In the genomic region with DNA sequence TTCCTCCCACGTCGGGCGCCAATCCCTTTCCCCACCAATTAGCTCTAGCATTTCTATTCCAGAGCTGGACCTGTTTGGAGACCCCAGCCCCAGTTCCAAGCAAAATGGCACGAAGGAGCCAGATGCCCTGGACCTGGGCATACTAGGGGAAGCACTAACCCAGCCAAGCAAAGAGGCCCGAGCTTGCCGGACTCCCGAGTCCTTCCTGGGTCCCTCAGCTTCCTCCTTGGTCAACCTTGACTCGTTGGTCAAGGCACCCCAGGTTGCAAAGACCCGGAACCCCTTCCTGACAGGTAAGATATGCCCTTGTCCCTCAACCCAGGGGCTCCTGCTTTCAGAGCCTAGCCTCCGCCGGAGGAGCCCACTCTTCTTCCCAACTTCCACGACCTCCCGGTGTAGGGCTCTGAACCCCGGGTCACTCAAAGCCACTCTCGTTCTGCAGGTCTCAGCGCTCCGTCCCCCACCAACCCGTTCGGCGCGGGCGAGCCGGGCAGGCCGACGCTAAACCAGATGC, we compare ENCODE assay signal across 8 cellular contexts. TPM values are rescaled to one million over a fixed set of nuclear protein-coding genes. Genes with fewer than 3 reads are reported as not detected.
DNase-seq lines count a peak whose midpoint lies in the region; ATAC-seq and TF ChIP-seq lines count a peak whose summit lies in the region.

No MANE protein-coding gene starts in this region.

- H3K9ac ChIP-seq in mucosa of rectum (ENCODE audit: low read depth in 1 of 2, low read length in 2 of 2): peak overlapping the region; percentile 72 to 84

- H3K4me3 ChIP-seq in left ventricle myocardium inferior (peak overlapping the region; percentile 64), brain microvascular endothelial cell (ENCODE audit: low read depth, low read length) (peak overlapping the region; percentile 54), mucosa of rectum (ENCODE audit: low read length in 2 of 2) (peak overlapping the region; percentile 58 to 81)

- in situ Hi-C loops in brain microvascular endothelial cell (cut with HindIII; ENCODE audit: low pct_ligation_motif_present, low sequenced_read_pairs): no loop called here

- intact Hi-C loops in left ventricle myocardium inferior (cut with micrococcal nuclease) (loop anchor here (10.0 kb wide), 2 partner anchors 57 to 303 kb away; no protein-coding TSS in a partner anchor), Right ventricle myocardium inferior (cut with DNase I) (loop anchor here (10.0 kb wide), 1 partner anchor 413 kb away; no protein-coding TSS in a partner anchor)

- peaks cover 28% of the 10 kb centered on the region for H3K36me3 ChIP-seq in left ventricle myocardium inferior
- no peaks in the 10 kb centered on the region for H3K36me3 ChIP-seq in brain microvascular endothelial cell (replicated peaks)
- peaks cover 5 to 33% of the 10 kb centered on the region in 2 donors for H3K36me3 ChIP-seq in mucosa of rectum (ENCODE audit: control insufficient read depth in 2 of 2, insufficient read depth in 2 of 2, low read length in 2 of 2)

- H3K4me1 ChIP-seq in left ventricle myocardium inferior: peaks cover 31% of the 10 kb centered on the region
- peaks cover 47 to 70% of the 10 kb centered on the region in 2 donors for H3K4me1 ChIP-seq in mucosa of rectum (ENCODE audit: control insufficient read depth in 2 of 2, insufficient read depth in 2 of 2, low read length in 2 of 2)

- DNase-seq in left ventricle myocardium inferior (no peak), Right ventricle myocardium inferior (ENCODE audit: missing footprints) (no peak), brain microvascular endothelial cell (no peak), UCSD-AML1 (lab: John Stamatoyannopoulos, UW; ENCODE audit: unreplicated experiment) (no peak)
- DNase-seq in activated naive CD4-positive, alpha-beta T cell treated with anti-CD3 and anti-CD28 coated beads, Interleukin-2, amount 50 U/mL, for 16 hours: no peak

- no peak for ATAC-seq in Right ventricle myocardium inferior
- ATAC-seq in GM19324 (IDR thresholded peaks at IDR 0.05; ENCODE audit: low FRiP score, unreplicated experiment): no peak
- no peak for ATAC-seq in GM21723 (IDR thresholded peaks at IDR 0.05; ENCODE audit: unreplicated experiment)

- no peaks in the 10 kb centered on the region for H3K27me3 ChIP-seq in left ventricle myocardium inferior (ENCODE audit: low read depth)
- no peaks in the 10 kb centered on the region for H3K27me3 ChIP-seq in brain microvascular endothelial cell (replicated peaks)
- no peaks in the 10 kb centered on the region for H3K27me3 ChIP-seq in mucosa of rectum (ENCODE audit: control insufficient read depth in 2 of 2, insufficient read depth in 2 of 2, low read length in 2 of 2)

- no peak for TF ChIP-seq CTCF in left ventricle myocardium inferior (IDR thresholded peaks at IDR 0.05; ENCODE audit: borderline replicate concordance)
- no peak for TF ChIP-seq CTCF in brain microvascular endothelial cell (IDR thresholded peaks at IDR 0.05; ENCODE audit: low read depth, low read length, missing control alignments)

- H3K9me3 ChIP-seq in left ventricle myocardium inferior (replicated peaks) (no peaks in the 10 kb centered on the region), mucosa of rectum (ENCODE audit: control insufficient read depth in 2 of 2, low read length in 2 of 2) (no peaks in the 10 kb centered on the region)

- peak overlapping the region; percentile 73 for H3K27ac ChIP-seq in left ventricle myocardium inferior (replicated peaks)
- no peak overlapping the region for H3K27ac ChIP-seq in brain microvascular endothelial cell
- peak overlapping the region; percentile 96 to 98 for H3K27ac ChIP-seq in mucosa of rectum (ENCODE audit: low read depth in 2 of 2, low read length in 2 of 2)

RNA-seq across cellular contexts. Expression of a gene that starts 5.5 kb away (rescaled TPM):
- 66.3 TPM for total RNA-seq in left ventricle myocardium inferior
- total RNA-seq in Right ventricle myocardium inferior: 60.4 TPM

RNA-seq across cellular contexts. Expression of a gene that starts 8.9 kb away (rescaled TPM):
- 19.9 TPM for total RNA-seq in left ventricle myocardium inferior
- total RNA-seq in Right ventricle myocardium inferior: 21.5 TPM

RNA-seq across cellular contexts. Expression of a gene that starts 19.1 kb away (rescaled TPM):
- 0.58 TPM for total RNA-seq in left ventricle myocardium inferior
- 0.38 TPM for total RNA-seq in Right ventricle myocardium inferior

RNA-seq across cellular contexts. Expression of a gene that starts 33.2 kb away (rescaled TPM):
- 0.82 TPM for total RNA-seq in left ventricle myocardium inferior
- 0.81 TPM for total RNA-seq in Right ventricle myocardium inferior
